In genomic region chr4:179977378-179977777, GRCh38 we compare ENCODE assay signal across 3 cellular contexts.
"Had no signal": no experiment of that assay in that cellular context is flagged by ENCODE, and none has a peak within 500 bp of the region (broad histone marks: within the 10 kb centered on the region; RNA-seq: fewer than 3 reads in every experiment).

No MANE protein-coding gene starts in this region.

- DNase-seq: GDM1, GF-D8 had no signal

- ATAC-seq: GM12878 had no signal

- H3K4me3 ChIP-seq: GM12878 had no signal
